ENCODE assay signal across 10 cellular contexts in the genomic region with DNA sequence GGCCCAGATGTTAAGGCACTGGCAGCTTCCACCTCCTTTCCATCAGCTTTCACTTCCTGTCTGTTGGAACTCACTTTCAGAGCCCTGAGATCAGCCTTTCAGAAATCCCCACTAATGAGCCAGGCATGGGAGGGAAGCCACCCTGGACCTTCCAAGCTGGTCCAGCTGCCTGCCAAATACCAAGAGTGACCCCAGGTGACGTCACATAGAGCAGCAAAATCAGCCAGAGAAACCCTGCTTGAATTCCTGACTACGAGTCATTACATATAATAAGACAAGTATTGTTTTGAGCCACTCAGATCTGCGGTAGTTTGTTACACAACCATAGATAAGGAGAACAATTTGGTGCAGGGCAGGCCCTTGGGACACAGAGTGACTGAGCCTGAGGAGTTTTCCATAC.
DNase-seq lines count a peak whose midpoint lies in the region; ATAC-seq and TF ChIP-seq lines count a peak whose summit lies in the region.
"Had no signal": no experiment of that assay in that cellular context is flagged by ENCODE, and none has a peak within 500 bp of the region (broad histone marks: within the 10 kb centered on the region; RNA-seq: fewer than 3 reads in every experiment).

No MANE protein-coding gene starts in this region.

- H3K9me3 Mint-ChIP-seq in activated CD8-positive, alpha-beta memory T cell treated with anti-CD3 and anti-CD28 coated beads, Interleukin-2, amount 10 ng/mL, durations not matched to agents 7 days and 5 days (ENCODE audit: low read depth), result peaks cover 2% of the 10 kb centered on the region

- CTCF ChIA-PET in activated CD8-positive, alpha-beta memory T cell treated with anti-CD3 and anti-CD28 coated beads, Interleukin-2, amount 10 ng/mL, durations not matched to agents 7 days and 5 days (lab: Charles Lee), result no interaction called here

- H3K36me3 Mint-ChIP-seq in activated CD8-positive, alpha-beta memory T cell treated with anti-CD3 and anti-CD28 coated beads, Interleukin-2, amount 10 ng/mL, durations not matched to agents 7 days and 5 days, result no peaks in the 10 kb centered on the region

- no peak overlapping the region for H3K4me3 Mint-ChIP-seq in activated CD8-positive, alpha-beta memory T cell treated with anti-CD3 and anti-CD28 coated beads, Interleukin-2, amount 10 ng/mL, durations not matched to agents 7 days and 5 days
- H3K4me3 Mint-ChIP-seq: B cell had no signal

- no peak for ATAC-seq in activated CD8-positive, alpha-beta memory T cell treated with anti-CD3 and anti-CD28 coated beads, Interleukin-2, amount 10 ng/mL, durations not matched to agents 7 days and 5 days
- ATAC-seq in GM21390 (IDR thresholded peaks at IDR 0.05; ENCODE audit: unreplicated experiment), result no peak

- H3K27me3 ChIP-seq in ascending aorta, result no peaks in the 10 kb centered on the region
- H3K27me3 ChIP-seq in uterus, result no peaks in the 10 kb centered on the region

- H3K36me3 ChIP-seq in ascending aorta (no peaks in the 10 kb centered on the region), uterus (no peaks in the 10 kb centered on the region)

- no peak overlapping the region for H3K27ac Mint-ChIP-seq in activated CD8-positive, alpha-beta memory T cell treated with anti-CD3 and anti-CD28 coated beads, Interleukin-2, amount 10 ng/mL, durations not matched to agents 7 days and 5 days
- H3K27ac Mint-ChIP-seq: B cell had no signal

- H3K4me1 ChIP-seq in ascending aorta (peaks cover 0 to 15% of the 10 kb centered on the region in 2 donors), uterus (no peaks in the 10 kb centered on the region)

- no peaks in the 10 kb centered on the region for H3K27me3 Mint-ChIP-seq in activated CD8-positive, alpha-beta memory T cell treated with anti-CD3 and anti-CD28 coated beads, Interleukin-2, amount 10 ng/mL, durations not matched to agents 7 days and 5 days
- H3K27me3 Mint-ChIP-seq: B cell had no signal

- H3K4me1 Mint-ChIP-seq in activated CD8-positive, alpha-beta memory T cell treated with anti-CD3 and anti-CD28 coated beads, Interleukin-2, amount 10 ng/mL, durations not matched to agents 7 days and 5 days, result no peaks in the 10 kb centered on the region
- H3K4me1 Mint-ChIP-seq: B cell had no signal

- DNase-seq in NCI-H2196 treated with DMSO at 0.1 percent for 48 hours (lab: John Stamatoyannopoulos, UW; ENCODE audit: unreplicated experiment), result peak; percentile 38
- DNase-seq in NCI-H2196 (lab: John Stamatoyannopoulos, UW; ENCODE audit: unreplicated experiment), result no peak
- peak; percentile 12 to 91 for DNase-seq in ascending aorta (ENCODE audit: low spot score in 2 of 2)
- DNase-seq in kidney tubule cell (ENCODE audit: low spot score), result peak; percentile 96
- peak; percentile 32 to 39 for DNase-seq in uterus
- DNase-seq in activated CD8-positive, alpha-beta memory T cell treated with anti-CD3 and anti-CD28 coated beads, Interleukin-2, amount 10 ng/mL, durations not matched to agents 7 days and 5 days, result no peak
- DNase-seq in NCI-H526 (lab: John Stamatoyannopoulos, UW), result no peak
- DNase-seq: H7 had no signal

- H3K9me3 ChIP-seq in ascending aorta, result no peaks in the 10 kb centered on the region
- H3K9me3 ChIP-seq in uterus, result no peaks in the 10 kb centered on the region

- TF ChIP-seq CTCF in ascending aorta (IDR thresholded peaks at IDR 0.05), result no peak
- TF ChIP-seq CTCF in uterus (IDR thresholded peaks at IDR 0.05), result no peak

- H3K4me3 ChIP-seq in ascending aorta, result no peak overlapping the region
- H3K4me3 ChIP-seq in uterus, result no peak overlapping the region

- H3K27ac ChIP-seq in ascending aorta, result peak overlapping the region; percentile 69 to 77
- H3K27ac ChIP-seq in uterus, result peak overlapping the region in 1 of 2 donors; percentile 20

- TF ChIP-seq POLR2A in uterus (IDR thresholded peaks at IDR 0.05), result no peak

- intact Hi-C loops in ascending aorta (cut with DNase I) (no loop called here), uterus (cut with DNase I; ENCODE audit: low total_unique reads) (no loop called here)

Comparison
In these comparisons a context has a peak if more than half of its experiments do, and no peak if none do; other contexts are left out.
1. DNase-seq: peak in NCI-H2196 treated with DMSO at 0.1 percent for 48 hours (single experiment), ascending aorta (2 of 2), kidney tubule cell (single experiment) and uterus (2 of 2); none in NCI-H2196 (single experiment), activated CD8-positive, alpha-beta memory T cell treated with anti-CD3 and anti-CD28 coated beads, Interleukin-2, amount 10 ng/mL, durations not matched to agents 7 days and 5 days (single experiment) and NCI-H526 (0 of 2).